ENCODE assay signal across 1 cellular context in the genomic region with DNA sequence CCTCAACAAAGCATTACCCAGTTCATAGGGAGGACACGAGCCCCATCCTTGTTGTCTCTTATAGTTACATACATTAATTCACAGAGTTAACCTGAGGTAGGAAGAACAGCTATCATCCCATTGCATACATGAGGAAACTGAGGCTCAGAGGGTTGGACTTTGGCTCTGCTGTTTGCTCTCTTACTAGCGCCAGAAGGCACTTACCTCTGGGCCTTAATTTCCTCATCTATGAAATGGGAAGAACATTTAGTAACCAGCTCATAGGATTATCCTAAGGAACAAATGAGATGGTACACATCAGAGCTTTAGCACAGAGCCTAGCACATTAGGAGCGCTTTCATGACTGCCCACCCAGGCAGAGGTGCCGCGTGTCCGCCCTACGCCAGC.
TF ChIP-seq lines count a peak whose summit lies in the region.

No MANE protein-coding gene starts in this region.

TF ChIP-seq in K562, 482 proteins besides CTCF, POLR2A, EP300 and RAD21:
- no peak for TF ChIP-seq FOS (IDR thresholded peaks at IDR 0.05; ENCODE audit: extremely low read depth, insufficient read length)
- TF ChIP-seq POLR2H (tag; IDR thresholded peaks at IDR 0.05; ENCODE audit: low read depth): no peak
- peak; percentile 79 for TF ChIP-seq RBM25 (IDR thresholded peaks at IDR 0.05; ENCODE audit: low read depth, low read length, severe bottlenecking)
- no peak for TF ChIP-seq SAP30 (IDR thresholded peaks at IDR 0.05; ENCODE audit: borderline replicate concordance, insufficient read depth, low read depth, low read length, poor library complexity, severe bottlenecking)
- TF ChIP-seq ZSCAN29 (IDR thresholded peaks at IDR 0.05): no peak
- TF ChIP-seq ZNF407 (IDR thresholded peaks at IDR 0.05; ENCODE audit: low read depth): no peak
- TF ChIP-seq, protein P1, sequence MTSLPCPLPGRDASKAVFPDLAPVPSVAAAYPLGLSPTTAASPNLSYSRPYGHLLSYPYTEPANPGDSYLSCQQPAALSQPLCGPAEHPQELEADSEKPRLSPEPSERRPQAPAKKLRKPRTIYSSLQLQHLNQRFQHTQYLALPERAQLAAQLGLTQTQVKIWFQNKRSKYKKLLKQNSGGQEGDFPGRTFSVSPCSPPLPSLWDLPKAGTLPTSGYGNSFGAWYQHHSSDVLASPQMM (CRISPR knock-in tag; IDR thresholded peaks at IDR 0.05): no peak
- TF ChIP-seq HNRNPK (IDR thresholded peaks at IDR 0.05; ENCODE audit: low read depth, low read length, poor library complexity, severe bottlenecking): no peak
- TF ChIP-seq TGIF2 (CRISPR knock-in tag; IDR thresholded peaks at IDR 0.05): no peak
